ENCODE assay signal across 34 cellular contexts in the genomic region with DNA sequence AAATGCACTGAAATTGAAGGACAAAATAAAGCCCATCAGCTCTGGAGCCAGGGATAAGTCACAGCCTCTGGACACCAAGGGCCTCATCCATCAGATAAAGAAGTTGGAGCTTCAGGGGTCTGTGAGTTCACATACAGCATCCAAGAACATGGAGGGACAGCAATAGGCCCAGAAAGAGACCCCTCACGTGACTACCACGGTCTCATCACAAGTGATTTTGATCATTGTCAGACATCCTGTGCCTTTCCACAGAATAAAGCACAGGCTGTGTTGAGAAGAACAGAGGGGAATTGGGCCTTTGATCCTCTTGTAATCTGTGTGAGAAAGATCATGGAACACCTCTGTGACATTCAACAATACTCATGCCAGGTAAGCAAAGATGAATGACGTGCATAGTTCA.
"Had no signal": no experiment of that assay in that cellular context is flagged by ENCODE, and none has a peak within 500 bp of the region (broad histone marks: within the 10 kb centered on the region; RNA-seq: fewer than 3 reads in every experiment).

No MANE protein-coding gene starts in this region.

- H3K36me3 ChIP-seq: MG63 had no signal

- DNase-seq: Karpas-422, Kasumi-1, MG63, MM.1S, MV-4-11, NCI-H1048, NCI-H1092, NCI-H1092 treated with DMSO at 0.1 percent for 48 hours, NCI-H1105, NCI-H1105 treated with DMSO at 0.1 percent for 48 hours, NCI-H1417, NCI-H1417 treated with DMSO at 0.1 percent for 48 hours, NCI-H1436, NCI-H1436 treated with DMSO at 0.1 percent for 48 hours, NCI-H146, NCI-H1694, NCI-H1694 treated with DMSO at 0.1 percent for 48 hours, NCI-H187, NCI-H187 treated with DMSO at 0.1 percent for 48 hours, NCI-H1930, NCI-H2029, NCI-H2029 treated with DMSO at 0.1 percent for 48 hours, NCI-H2081, NCI-H2081 treated with DMSO at 0.1 percent for 48 hours, NCI-H2107, NCI-H2171, NCI-H2171 treated with DMSO at 0.1 percent for 48 hours, NCI-H2227 treated with DMSO at 0.1 percent for 48 hours, NCI-H226, NCI-H345, NCI-H446, NCI-H446 treated with DMSO at 0.1 percent for 48 hours, NCI-H510A, NCI-H510A treated with DMSO at 0.1 percent for 48 hours had no signal

- H3K27me3 ChIP-seq: MG63 had no signal

- H3K4me3 ChIP-seq: MG63 had no signal

- H3K9me3 ChIP-seq: MG63 had no signal
